In the genomic region with DNA sequence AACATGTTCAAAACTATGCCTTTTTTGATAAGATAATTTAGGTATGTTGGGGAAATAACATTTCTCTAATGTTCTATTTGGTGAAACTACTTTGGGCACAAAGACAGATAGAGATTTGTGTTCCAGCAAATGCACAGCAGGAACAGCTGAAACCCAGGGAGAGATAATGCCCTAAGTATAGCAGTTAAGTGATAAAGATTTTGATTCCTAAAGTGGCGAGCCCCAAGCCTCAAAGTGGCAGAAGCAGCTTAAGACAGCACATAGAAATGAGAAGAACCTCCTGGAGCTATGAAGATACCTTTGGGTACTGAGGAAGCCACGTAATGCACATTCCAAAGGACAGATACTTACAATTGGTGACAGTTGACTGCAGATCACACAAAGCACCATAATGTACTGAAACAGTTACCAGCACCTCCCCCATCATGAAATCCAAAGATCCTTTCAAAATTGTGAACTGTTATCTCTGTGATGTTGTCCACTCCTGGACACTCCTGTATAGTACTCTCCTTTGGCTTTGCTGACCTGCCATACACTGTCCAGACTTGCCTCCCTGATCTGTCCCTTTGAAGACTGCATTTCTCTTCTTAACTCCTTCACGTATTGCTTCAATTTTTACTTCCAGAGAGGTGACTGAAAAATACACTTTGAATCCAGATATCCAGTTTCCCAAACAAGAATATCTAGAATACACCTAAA, we compare ENCODE assay signal across 29 cellular contexts.
"Had no signal": no experiment of that assay in that cellular context is flagged by ENCODE, and none has a peak within 500 bp of the region (broad histone marks: within the 10 kb centered on the region; RNA-seq: fewer than 3 reads in every experiment).

No MANE protein-coding gene starts in this region.

- DNase-seq: activated B cell treated with CpG ODN at 0.5 μM for 24 hours; activated CD4-positive, alpha-beta memory T cell treated with anti-CD3 and anti-CD28 coated beads, Interleukin-2, amount 10 ng/mL, durations not matched to agents 7 days and 5 days; activated CD4-positive, alpha-beta T cell treated with anti-CD3 and anti-CD28 coated beads for 1 hour; activated CD4-positive, alpha-beta T cell treated with anti-CD3 and anti-CD28 coated beads, Interleukin-2, amount 10 ng/mL, durations not matched to agents 7 days and 5 days; activated gamma-delta T cell treated with Interleukin-2 at 50 U/mL for 16 hours; activated naive CD4-positive, alpha-beta T cell treated with anti-CD3 and anti-CD28 coated beads, Interleukin-2, amount 10 ng/mL, durations not matched to agents 7 days and 5 days; activated naive CD8-positive, alpha-beta T cell treated with anti-CD3 and anti-CD28 coated beads for 36 hours; activated T-cell treated with anti-CD3 and anti-CD28 coated beads for 4 hours; activated T-cell treated with anti-CD3 and anti-CD28 coated beads, Interleukin-2, amount 50 U/mL, for 72 hours; brain microvascular endothelial cell; MG63; MV-4-11; NCI-H1092 treated with DMSO at 0.1 percent for 48 hours; NCI-H1417 treated with DMSO at 0.1 percent for 48 hours; NCI-H1694; NCI-H2029; NCI-H2107; NCI-H2171 treated with DMSO at 0.1 percent for 48 hours; NCI-H345; NCI-H510A treated with DMSO at 0.1 percent for 48 hours; NCI-H69; NK-92 treated with Interleukin-12 subunit alpha and Interleukin-12 subunit beta, amount 100 ng/mL, for 24 hours; OCI-M1; RPMI8226; SHP77; SW 1271 had no signal

- H3K36me3 Mint-ChIP-seq: activated naive CD4-positive, alpha-beta T cell treated with anti-CD3 and anti-CD28 coated beads, Interleukin-2, amount 10 ng/mL, durations not matched to agents 7 days and 5 days had no signal

- H3K27ac ChIP-seq: brain microvascular endothelial cell, SJSA1 had no signal

- H3K4me3 ChIP-seq: MG63, SJSA1 had no signal

- H3K4me1 ChIP-seq: SJSA1 had no signal

- H3K36me3 ChIP-seq: brain microvascular endothelial cell, MG63, SJSA1 had no signal

- H3K4me1 Mint-ChIP-seq: activated B cell treated with CpG ODN at 0.5 μM for 24 hours; activated CD4-positive, alpha-beta memory T cell treated with anti-CD3 and anti-CD28 coated beads, Interleukin-2, amount 10 ng/mL, durations not matched to agents 7 days and 5 days; activated CD4-positive, alpha-beta T cell treated with anti-CD3 and anti-CD28 coated beads, Interleukin-2, amount 10 ng/mL, durations not matched to agents 7 days and 5 days; activated naive CD4-positive, alpha-beta T cell treated with anti-CD3 and anti-CD28 coated beads, Interleukin-2, amount 10 ng/mL, durations not matched to agents 7 days and 5 days; activated naive CD8-positive, alpha-beta T cell treated with anti-CD3 and anti-CD28 coated beads for 36 hours had no signal

- H3K9me3 Mint-ChIP-seq: activated CD4-positive, alpha-beta memory T cell treated with anti-CD3 and anti-CD28 coated beads, Interleukin-2, amount 10 ng/mL, durations not matched to agents 7 days and 5 days had no signal

- H3K27me3 Mint-ChIP-seq: activated B cell treated with CpG ODN at 0.5 μM for 24 hours; activated CD4-positive, alpha-beta memory T cell treated with anti-CD3 and anti-CD28 coated beads, Interleukin-2, amount 10 ng/mL, durations not matched to agents 7 days and 5 days; activated CD4-positive, alpha-beta T cell treated with anti-CD3 and anti-CD28 coated beads, Interleukin-2, amount 10 ng/mL, durations not matched to agents 7 days and 5 days; activated naive CD4-positive, alpha-beta T cell treated with anti-CD3 and anti-CD28 coated beads, Interleukin-2, amount 10 ng/mL, durations not matched to agents 7 days and 5 days; activated naive CD8-positive, alpha-beta T cell treated with anti-CD3 and anti-CD28 coated beads for 36 hours had no signal

- H3K4me3 Mint-ChIP-seq: activated B cell treated with CpG ODN at 0.5 μM for 24 hours; activated CD4-positive, alpha-beta memory T cell treated with anti-CD3 and anti-CD28 coated beads, Interleukin-2, amount 10 ng/mL, durations not matched to agents 7 days and 5 days; activated CD4-positive, alpha-beta T cell treated with anti-CD3 and anti-CD28 coated beads, Interleukin-2, amount 10 ng/mL, durations not matched to agents 7 days and 5 days; activated naive CD4-positive, alpha-beta T cell treated with anti-CD3 and anti-CD28 coated beads, Interleukin-2, amount 10 ng/mL, durations not matched to agents 7 days and 5 days; activated naive CD8-positive, alpha-beta T cell treated with anti-CD3 and anti-CD28 coated beads for 36 hours; activated T-cell treated with anti-CD3 and anti-CD28 coated beads, Interleukin-2, amount 50 U/mL, for 72 hours; T-helper 1 cell treated with Interleukin-12 subunit alpha and Interleukin-12 subunit beta and Interleukin-4 antibody, amounts not matched to agents 30 μg/mL and 1 μg/mL, for 36 hours had no signal

- H3K9me3 ChIP-seq: MG63, SJSA1 had no signal

- H3K27me3 ChIP-seq: brain microvascular endothelial cell, MG63, SJSA1 had no signal

- H3K27ac Mint-ChIP-seq: activated B cell treated with CpG ODN at 0.5 μM for 24 hours; activated CD4-positive, alpha-beta memory T cell treated with anti-CD3 and anti-CD28 coated beads, Interleukin-2, amount 10 ng/mL, durations not matched to agents 7 days and 5 days; activated CD4-positive, alpha-beta T cell treated with anti-CD3 and anti-CD28 coated beads, Interleukin-2, amount 10 ng/mL, durations not matched to agents 7 days and 5 days; activated naive CD4-positive, alpha-beta T cell treated with anti-CD3 and anti-CD28 coated beads, Interleukin-2, amount 10 ng/mL, durations not matched to agents 7 days and 5 days; activated naive CD8-positive, alpha-beta T cell treated with anti-CD3 and anti-CD28 coated beads for 36 hours; activated T-cell treated with anti-CD3 and anti-CD28 coated beads, Interleukin-2, amount 50 U/mL, for 72 hours; activated T-helper 2 cell treated with anti-CD3 and anti-CD28 coated beads, Interferon-gamma antibody, Interleukin-2, Interleukin-4, amounts not matched to agents 10 μg/mL and 5 μg/mL and 100 μg/mL, durations not matched to agents 14 hours and 24 hours and 36 hours; T-helper 1 cell treated with Interleukin-12 subunit alpha and Interleukin-12 subunit beta and Interleukin-4 antibody, amounts not matched to agents 30 μg/mL and 1 μg/mL, for 36 hours had no signal
